Comparison of ENCODE assay signal across 11 cellular contexts in the genomic region with DNA sequence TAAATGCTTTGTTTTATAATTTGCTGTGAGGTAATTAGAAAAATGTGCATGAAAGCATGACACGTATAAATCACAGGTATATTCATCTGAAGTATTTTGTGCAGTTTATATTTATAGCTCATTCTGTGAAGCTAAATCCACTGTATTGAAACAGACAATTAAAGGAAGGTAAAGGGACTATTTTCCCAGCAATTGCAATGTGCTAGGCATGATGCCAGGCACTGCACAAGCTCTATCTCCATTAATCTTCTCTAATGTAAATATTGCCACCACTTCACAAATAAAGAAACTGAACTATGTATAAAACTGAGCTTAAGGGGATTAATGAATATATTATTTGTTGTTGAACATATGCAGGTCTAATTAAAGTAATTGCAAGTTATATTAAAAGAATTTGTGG.
"Had no signal": no experiment of that assay in that cellular context is flagged by ENCODE, and none has a peak within 500 bp of the region (broad histone marks: within the 10 kb centered on the region; RNA-seq: fewer than 3 reads in every experiment).

No MANE protein-coding gene starts in this region.

- H3K4me3 ChIP-seq: coronary artery, gastroesophageal sphincter, sigmoid colon had no signal

- H3K27me3 ChIP-seq: sigmoid colon had no signal

- H3K27ac ChIP-seq: coronary artery, gastroesophageal sphincter, sigmoid colon had no signal

- H3K36me3 ChIP-seq: gastroesophageal sphincter, sigmoid colon had no signal

- DNase-seq: activated CD4-positive, alpha-beta T cell treated with anti-CD3 and anti-CD28 coated beads, Interleukin-2, amount 50 U/mL, for 1 hour; activated CD4-positive, CD25-positive, alpha-beta regulatory T cell; activated naive CD4-positive, alpha-beta T cell treated with anti-CD3 and anti-CD28 coated beads, Interleukin-2, amount 50 U/mL, for 16 hours; central memory CD4-positive, alpha-beta T cell; effector CD4-positive, alpha-beta T cell; left ventricle myocardium superior; sigmoid colon; stimulated activated CD4-positive, alpha-beta T cell treated with anti-CD3 and anti-CD28 coated beads, Interleukin-2, amount 100 ng/mL, for 24 hours; stimulated activated naive B cell treated with anti-CD40 and anti-IgM and Interleukin-4, amounts not matched to agents 10 μg/mL and 1 μg/mL and 100 μg/mL, for 72 hours had no signal

- H3K9me3 ChIP-seq: gastroesophageal sphincter, sigmoid colon had no signal
